ENCODE assay signal across 11 cellular contexts in genomic region chr1:1073743-1074587, GRCh38. TPM values are rescaled to one million over a fixed set of nuclear protein-coding genes. Genes with fewer than 3 reads are reported as not detected.
DNase-seq lines count a peak whose midpoint lies in the region; ATAC-seq and TF ChIP-seq lines count a peak whose summit lies in the region.
"Had no signal": no experiment of that assay in that cellular context is flagged by ENCODE, and none has a peak within 500 bp of the region (broad histone marks: within the 10 kb centered on the region; RNA-seq: fewer than 3 reads in every experiment).

Gene RNF223 (minus strand): TSS chr1:1074306. CDS start chr1:1072566, 1,740 bp downstream.

- peak within 1 kb of the TSS; percentile 28 for H3K18ac ChIP-seq in trophoblast cell (ENCODE audit: low read length)

- peaks cover 28% of the 10 kb centered on the region for H3K79me1 ChIP-seq in trophoblast cell (ENCODE audit: low read length)

- H3K27ac Mint-ChIP-seq in GM23338 = peak within 1 kb of the TSS; percentile 13; the same call in 1 of the 2 replicates
- H3K27ac Mint-ChIP-seq: mesothelial cell of epicardium had no signal

- peaks cover 8% of the 10 kb centered on the region for H3K27me3 Mint-ChIP-seq in GM23338 (ENCODE audit: insufficient read depth, low read depth, poor library complexity)

- H2AFZ ChIP-seq in GM23338 (no peak within 1 kb of the TSS), trophoblast cell (ENCODE audit: insufficient read depth, low read length, poor library complexity) (peak within 1 kb of the TSS; percentile 8)

- H3K4me2 ChIP-seq in GM23338 = no peak within 1 kb of the TSS
- H3K4me2 ChIP-seq in trophoblast cell (ENCODE audit: low read length) = no peak within 1 kb of the TSS

- H3K4me1 ChIP-seq in GM23338 (ENCODE audit: insufficient read depth) (no peaks in the 10 kb centered on the region), trophoblast cell (ENCODE audit: control insufficient read depth in 1 of 2, insufficient read depth in 2 of 2, low read length in 2 of 2) (peaks cover 33 to 40% of the 10 kb centered on the region in 2 experiments)

- no peak within 1 kb of the TSS for H3K23ac ChIP-seq in trophoblast cell (ENCODE audit: low read length)

- no peak for DNase-seq in GM23338 (ENCODE audit: low spot score)
- peak; percentile 80 for DNase-seq in NCI-H510A (lab: John Stamatoyannopoulos, UW)
- peak; percentile 72 for DNase-seq in epithelial cell of prostate (ENCODE audit: low read depth, low spot score)
- peak; percentile 98 for DNase-seq in trophoblast cell
- no peak for DNase-seq in stimulated activated CD4-positive, alpha-beta T cell treated with anti-CD3 and anti-CD28 coated beads, Interleukin-15, amount 100 ng/mL, for 24 hours
- DNase-seq: T1000 had no signal

- H4K91ac ChIP-seq in trophoblast cell (ENCODE audit: low read depth, low read length) = peak within 1 kb of the TSS; percentile 80

- peak; percentile 33 for ATAC-seq in GM23338
- ATAC-seq in HG02759 (IDR thresholded peaks at IDR 0.05; ENCODE audit: unreplicated experiment) = no peak
- no peak for ATAC-seq in GM19035 (IDR thresholded peaks at IDR 0.05; ENCODE audit: unreplicated experiment)

- WGBS in trophoblast cell (ENCODE audit: extremely low coverage, insufficient coverage, insufficient read length) = no CpG with 5 or more reads among the region's 35 CpGs

- H3K27ac ChIP-seq in GM23338 (ENCODE audit: low read depth) (no peak within 1 kb of the TSS), epithelial cell of prostate (peak within 1 kb of the TSS; percentile 80), trophoblast cell (ENCODE audit: low read depth, low read length) (no peak within 1 kb of the TSS)

- no peaks in the 10 kb centered on the region for H3K4me1 Mint-ChIP-seq in GM23338
- H3K4me1 Mint-ChIP-seq: mesothelial cell of epicardium had no signal

- H3F3A ChIP-seq in GM23338 (replicated peaks; ENCODE audit: low read depth) = no peaks in the 10 kb centered on the region

- no peaks in the 10 kb centered on the region for H3K9me3 Mint-ChIP-seq in GM23338
- H3K9me3 Mint-ChIP-seq: IgD-negative memory B cell, mesothelial cell of epicardium had no signal

- no peak for TF ChIP-seq CTCF in GM23338 (conservative IDR thresholded peaks at IDR 0.05; ENCODE audit: low read depth in 2 of 2)

- H3K27me3 ChIP-seq in GM23338 (ENCODE audit: insufficient read depth) (peaks cover 15% of the 10 kb centered on the region; the same call in 1 of the 2 replicates), trophoblast cell (ENCODE audit: insufficient read depth, low read length) (no peaks in the 10 kb centered on the region)

- no peaks in the 10 kb centered on the region for H4K20me1 ChIP-seq in GM23338 (replicated peaks; ENCODE audit: insufficient read depth)

- no peaks in the 10 kb centered on the region for H3K36me3 Mint-ChIP-seq in GM23338 (ENCODE audit: low read depth)
- H3K36me3 Mint-ChIP-seq: IgD-negative memory B cell, mesothelial cell of epicardium had no signal

- peak within 1 kb of the TSS; percentile 4 for H2BK120ac ChIP-seq in trophoblast cell (ENCODE audit: insufficient read depth, low read length, poor library complexity)

- H2AK5ac ChIP-seq in trophoblast cell (ENCODE audit: low read length) = peak within 1 kb of the TSS; percentile 84

- H3K9me3 ChIP-seq in trophoblast cell (ENCODE audit: insufficient read depth, low read depth, low read length) = peaks cover 2% of the 10 kb centered on the region

- H3K4me3 ChIP-seq in GM23338 = no peak within 1 kb of the TSS
- H3K4me3 ChIP-seq in trophoblast cell (ENCODE audit: low read depth, low read length) = peak within 1 kb of the TSS; percentile 8

- no peak within 1 kb of the TSS for H3K9ac ChIP-seq in trophoblast cell (ENCODE audit: low read length)

- peak within 1 kb of the TSS; percentile 54 for H4K8ac ChIP-seq in trophoblast cell (ENCODE audit: low read depth, low read length)

- H2BK12ac ChIP-seq in trophoblast cell (ENCODE audit: low read length) = peak within 1 kb of the TSS; percentile 72

- peak within 1 kb of the TSS; percentile 41 for H3K14ac ChIP-seq in trophoblast cell (ENCODE audit: low read length)

- no peaks in the 10 kb centered on the region for H3K79me2 ChIP-seq in GM23338 (replicated peaks; ENCODE audit: insufficient read depth)
- peaks cover 2% of the 10 kb centered on the region for H3K79me2 ChIP-seq in trophoblast cell (ENCODE audit: control insufficient read depth, insufficient read depth, low read length, poor library complexity)

- H3K4me3 Mint-ChIP-seq in GM23338 = no peak within 1 kb of the TSS; the same call in 2 of the 3 replicates
- H3K4me3 Mint-ChIP-seq: IgD-negative memory B cell, mesothelial cell of epicardium had no signal

- peak within 1 kb of the TSS; percentile 35 for H3K4ac ChIP-seq in trophoblast cell (ENCODE audit: low read depth, low read length)

- H2BK5ac ChIP-seq in trophoblast cell (ENCODE audit: low read depth, low read length, poor library complexity) = no peak within 1 kb of the TSS

- H3K9me2 ChIP-seq in GM23338 (ENCODE audit: insufficient read depth) = no peaks in the 10 kb centered on the region

- no peak within 1 kb of the TSS for H4K12ac ChIP-seq in trophoblast cell (ENCODE audit: low read depth, low read length)

- H3K36me3 ChIP-seq in GM23338 (ENCODE audit: insufficient read depth) (no peaks in the 10 kb centered on the region), trophoblast cell (ENCODE audit: control insufficient read depth in 1 of 2, insufficient read depth in 2 of 2, low read length in 2 of 2) (no peaks in the 10 kb centered on the region)

TF ChIP-seq in GM23338, 12 proteins besides CTCF, POLR2A, EP300 and RAD21:
- TF ChIP-seq JUNB (IDR thresholded peaks at IDR 0.05; ENCODE audit: unreplicated experiment) (no peak), POLR2AphosphoS5 (IDR thresholded peaks at IDR 0.05; ENCODE audit: low read depth) (no peak), REST (IDR thresholded peaks at IDR 0.05; ENCODE audit: unreplicated experiment) (no peak), EZH2phosphoT487 (IDR thresholded peaks at IDR 0.05; ENCODE audit: unreplicated experiment) (no peak), EZH2 (IDR thresholded peaks at IDR 0.05; ENCODE audit: low read depth, unreplicated experiment) (no peak)

RNA-seq across cellular contexts. Expression of gene RNF223, which starts in this region (rescaled TPM):
- total RNA-seq in GM23338 (2014; rRNA removed; shearing (Covaris generic)) = not detected in 2 replicates
- polyA plus RNA-seq in GM23338 (2016; fragmentation: Nextera tagmentation; extraction: Ambion mirVana) = not detected in 2 replicates
- polyA plus RNA-seq in trophoblast cell (2013) = 3.2 and 3.4 TPM in 2 replicates
- total RNA-seq: frontal cortex had no signal
- polyA plus RNA-seq: IgD-negative memory B cell had no signal

Comparison
In these comparisons a context has a peak if more than half of its experiments do, and no peak if none do; other contexts are left out.
1. Peak in ATAC-seq in GM23338; RNA of the gene not detected or under 1 TPM.
2. DNase-seq: peak in NCI-H510A (single experiment), epithelial cell of prostate (single experiment) and trophoblast cell (2 of 2); none in GM23338 (single experiment) and stimulated activated CD4-positive, alpha-beta T cell treated with anti-CD3 and anti-CD28 coated beads, Interleukin-15, amount 100 ng/mL, for 24 hours (single experiment).